In the genomic region with DNA sequence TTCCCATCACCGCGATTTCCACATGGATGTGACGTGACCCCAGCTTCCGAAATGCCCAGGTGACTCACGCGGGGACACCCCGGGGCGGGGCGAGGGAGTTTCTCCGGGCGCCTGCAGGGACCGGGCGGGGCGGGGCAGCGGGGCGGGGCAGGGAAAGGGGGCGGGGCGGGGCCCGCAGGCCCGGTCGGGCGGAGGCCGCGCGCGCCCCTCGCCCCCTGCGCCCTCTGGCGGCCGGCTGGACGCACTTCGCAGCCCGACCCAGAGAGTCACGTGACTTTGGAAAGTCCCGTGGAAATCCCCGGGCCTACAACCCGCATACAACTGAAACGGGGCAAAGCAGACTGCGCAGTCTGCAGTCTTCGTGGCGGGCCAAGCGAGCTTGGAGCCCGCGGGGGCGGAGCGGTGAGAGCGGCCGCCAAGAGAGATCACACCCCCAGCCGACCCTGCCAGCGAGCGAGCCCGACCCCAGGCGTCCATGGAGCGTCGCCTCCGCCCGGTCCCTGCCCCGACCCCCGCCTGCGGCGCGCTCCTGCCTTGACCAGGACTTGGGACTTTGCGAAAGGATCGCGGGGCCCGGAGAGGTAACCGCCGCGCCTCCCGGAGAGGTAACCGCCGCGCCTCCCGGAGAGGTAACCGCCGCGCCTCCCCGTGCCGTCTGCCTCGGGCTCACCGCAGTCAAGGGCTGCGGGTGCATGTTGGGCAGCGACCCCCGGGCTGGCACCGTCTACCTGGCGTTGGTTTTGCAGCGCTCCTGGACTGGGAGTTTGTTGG, we compare ENCODE assay signal across 1 cellular context.
A peak's percentile ranks its signal among the peaks of the same experiment; 100 is the strongest.
TF ChIP-seq lines count a peak whose summit lies in the region.

A gene (plus strand): TSS at position 346 of the 771 bp plus-strand sequence. CDS start 3,969 bp downstream, outside the sequence.

TF ChIP-seq in HepG2, 621 proteins besides CTCF, POLR2A, EP300 and RAD21 (continued from another document and continues in another):
- TF ChIP-seq ZNF550 (CRISPR knock-in tag; IDR thresholded peaks at IDR 0.05; ENCODE audit: borderline replicate concordance): 0 out of 2 replicates have a peak, but pooled peaks have one; percentile 92
- TF ChIP-seq SKI (IDR thresholded peaks at IDR 0.05; ENCODE audit: partially characterized antibody): peak; percentile 76
- peak; percentile 67; the same call in 1 of the 2 replicates for TF ChIP-seq AKAP8 (CRISPR knock-in tag; IDR thresholded peaks at IDR 0.05)
- TF ChIP-seq, protein P1, sequence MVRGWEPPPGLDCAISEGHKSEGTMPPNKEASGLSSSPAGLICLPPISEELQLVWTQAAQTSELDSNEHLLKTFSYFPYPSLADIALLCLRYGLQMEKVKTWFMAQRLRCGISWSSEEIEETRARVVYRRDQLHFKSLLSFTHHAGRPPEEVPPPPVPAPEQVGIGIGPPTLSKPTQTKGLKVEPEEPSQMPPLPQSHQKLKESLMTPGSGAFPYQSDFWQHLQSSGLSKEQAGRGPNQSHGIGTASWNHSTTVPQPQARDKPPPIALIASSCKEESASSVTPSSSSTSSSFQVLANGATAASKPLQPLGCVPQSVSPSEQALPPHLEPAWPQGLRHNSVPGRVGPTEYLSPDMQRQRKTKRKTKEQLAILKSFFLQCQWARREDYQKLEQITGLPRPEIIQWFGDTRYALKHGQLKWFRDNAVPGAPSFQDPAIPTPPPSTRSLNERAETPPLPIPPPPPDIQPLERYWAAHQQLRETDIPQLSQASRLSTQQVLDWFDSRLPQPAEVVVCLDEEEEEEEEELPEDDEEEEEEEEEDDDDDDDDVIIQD (CRISPR knock-in tag; IDR thresholded peaks at IDR 0.05; ENCODE audit: low read depth): peak; percentile 21; the same call in 1 of the 2 replicates
- peak; percentile 97 for TF ChIP-seq ARID2 (CRISPR knock-in tag; IDR thresholded peaks at IDR 0.05; ENCODE audit: borderline replicate concordance)
- 0 out of 2 replicates have a peak, but pooled peaks have one; percentile 55 for TF ChIP-seq MZF1 (CRISPR knock-in tag; IDR thresholded peaks at IDR 0.05; ENCODE audit: borderline replicate concordance)
- peak; percentile 91 for TF ChIP-seq ZNF781 (CRISPR knock-in tag; IDR thresholded peaks at IDR 0.05; ENCODE audit: borderline replicate concordance, not compliant biosample characterization)
- TF ChIP-seq SIX1 (CRISPR knock-in tag; IDR thresholded peaks at IDR 0.05; ENCODE audit: borderline replicate concordance): peak; percentile 46; the same call in 1 of the 2 replicates
- TF ChIP-seq CHD2 (IDR thresholded peaks at IDR 0.05; ENCODE audit: low read depth, low read length): 0 out of 2 replicates have a peak, but pooled peaks have one; percentile 46
- TF ChIP-seq RXRA (CRISPR knock-in tag; IDR thresholded peaks at IDR 0.05): peak; percentile 84
- TF ChIP-seq NR2F6 (IDR thresholded peaks at IDR 0.05): peak; percentile 57
- peak; percentile 73 for TF ChIP-seq NR2F6 (CRISPR knock-in tag; IDR thresholded peaks at IDR 0.05)
- TF ChIP-seq ZNF225 (CRISPR knock-in tag; IDR thresholded peaks at IDR 0.05): no peak; the same call in 1 of the 2 replicates
- no peak for TF ChIP-seq RFXAP (CRISPR knock-in tag; IDR thresholded peaks at IDR 0.05; ENCODE audit: borderline replicate concordance)
- peak; percentile 81 for TF ChIP-seq YY1 (IDR thresholded peaks at IDR 0.05; ENCODE audit: insufficient read depth, insufficient replicate concordance, low read depth, low read length)
- TF ChIP-seq ZNF607 (CRISPR knock-in tag; IDR thresholded peaks at IDR 0.05; ENCODE audit: borderline replicate concordance): peak; percentile 85; the same call in 1 of the 2 replicates
- no peak for TF ChIP-seq ZFP1 (CRISPR knock-in tag; IDR thresholded peaks at IDR 0.05)
- TF ChIP-seq, protein P2, sequence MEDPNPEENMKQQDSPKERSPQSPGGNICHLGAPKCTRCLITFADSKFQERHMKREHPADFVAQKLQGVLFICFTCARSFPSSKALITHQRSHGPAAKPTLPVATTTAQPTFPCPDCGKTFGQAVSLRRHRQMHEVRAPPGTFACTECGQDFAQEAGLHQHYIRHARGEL (CRISPR knock-in tag; IDR thresholded peaks at IDR 0.05): peak; percentile 92; the same call in 1 of the 2 replicates
- TF ChIP-seq SIN3B (IDR thresholded peaks at IDR 0.05; ENCODE audit: low read length): peak; percentile 51
- TF ChIP-seq, protein P3, sequence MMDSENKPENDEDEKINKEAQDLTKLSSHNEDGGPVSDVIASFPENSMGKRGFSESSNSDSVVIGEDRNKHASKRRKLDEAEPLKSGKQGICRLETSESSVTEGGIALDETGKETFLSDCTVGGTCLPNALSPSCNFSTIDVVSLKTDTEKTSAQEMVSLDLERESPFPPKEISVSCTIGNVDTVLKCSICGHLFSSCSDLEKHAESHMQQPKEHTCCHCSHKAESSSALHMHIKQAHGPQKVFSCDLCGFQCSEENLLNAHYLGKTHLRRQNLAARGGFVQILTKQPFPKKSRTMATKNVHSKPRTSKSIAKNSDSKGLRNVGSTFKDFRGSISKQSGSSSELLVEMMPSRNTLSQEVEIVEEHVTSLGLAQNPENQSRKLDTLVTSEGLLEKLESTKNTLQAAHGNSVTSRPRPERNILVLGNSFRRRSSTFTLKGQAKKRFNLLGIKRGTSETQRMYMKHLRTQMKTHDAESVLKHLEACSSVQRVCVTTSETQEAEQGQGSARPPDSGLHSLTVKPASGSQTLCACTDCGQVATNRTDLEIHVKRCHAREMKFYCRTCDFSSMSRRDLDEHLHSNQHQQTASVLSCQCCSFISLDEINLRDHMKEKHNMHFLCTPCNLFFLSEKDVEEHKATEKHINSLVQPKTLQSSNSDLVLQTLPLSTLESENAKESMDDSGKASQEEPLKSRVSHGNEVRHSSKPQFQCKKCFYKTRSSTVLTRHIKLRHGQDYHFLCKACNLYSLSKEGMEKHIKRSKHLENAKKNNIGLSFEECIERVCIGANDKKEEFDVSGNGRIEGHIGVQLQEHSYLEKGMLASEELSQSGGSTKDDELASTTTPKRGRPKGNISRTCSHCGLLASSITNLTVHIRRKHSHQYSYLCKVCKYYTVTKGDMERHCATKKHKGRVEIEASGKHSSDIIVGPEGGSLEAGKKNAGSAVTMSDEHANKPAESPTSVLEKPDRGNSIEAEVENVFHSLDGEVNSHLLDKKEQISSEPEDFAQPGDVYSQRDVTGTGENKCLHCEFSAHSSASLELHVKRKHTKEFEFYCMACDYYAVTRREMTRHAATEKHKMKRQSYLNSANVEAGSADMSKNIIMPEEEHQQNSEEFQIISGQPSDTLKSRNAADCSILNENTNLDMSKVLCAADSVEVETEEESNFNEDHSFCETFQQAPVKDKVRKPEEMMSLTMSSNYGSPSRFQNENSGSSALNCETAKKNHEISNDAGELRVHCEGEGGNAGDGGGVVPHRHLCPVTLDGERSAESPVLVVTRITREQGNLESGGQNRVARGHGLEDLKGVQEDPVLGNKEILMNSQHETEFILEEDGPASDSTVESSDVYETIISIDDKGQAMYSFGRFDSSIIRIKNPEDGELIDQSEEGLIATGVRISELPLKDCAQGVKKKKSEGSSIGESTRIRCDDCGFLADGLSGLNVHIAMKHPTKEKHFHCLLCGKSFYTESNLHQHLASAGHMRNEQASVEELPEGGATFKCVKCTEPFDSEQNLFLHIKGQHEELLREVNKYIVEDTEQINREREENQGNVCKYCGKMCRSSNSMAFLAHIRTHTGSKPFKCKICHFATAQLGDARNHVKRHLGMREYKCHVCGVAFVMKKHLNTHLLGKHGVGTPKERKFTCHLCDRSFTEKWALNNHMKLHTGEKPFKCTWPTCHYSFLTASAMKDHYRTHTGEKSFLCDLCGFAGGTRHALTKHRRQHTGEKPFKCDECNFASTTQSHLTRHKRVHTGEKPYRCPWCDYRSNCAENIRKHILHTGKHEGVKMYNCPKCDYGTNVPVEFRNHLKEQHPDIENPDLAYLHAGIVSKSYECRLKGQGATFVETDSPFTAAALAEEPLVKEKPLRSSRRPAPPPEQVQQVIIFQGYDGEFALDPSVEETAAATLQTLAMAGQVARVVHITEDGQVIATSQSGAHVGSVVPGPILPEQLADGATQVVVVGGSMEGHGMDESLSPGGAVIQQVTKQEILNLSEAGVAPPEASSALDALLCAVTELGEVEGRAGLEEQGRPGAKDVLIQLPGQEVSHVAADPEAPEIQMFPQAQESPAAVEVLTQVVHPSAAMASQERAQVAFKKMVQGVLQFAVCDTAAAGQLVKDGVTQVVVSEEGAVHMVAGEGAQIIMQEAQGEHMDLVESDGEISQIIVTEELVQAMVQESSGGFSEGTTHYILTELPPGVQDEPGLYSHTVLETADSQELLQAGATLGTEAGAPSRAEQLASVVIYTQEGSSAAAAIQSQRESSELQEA (CRISPR knock-in tag; IDR thresholded peaks at IDR 0.05; ENCODE audit: not compliant biosample characterization): no peak
- TF ChIP-seq MEF2D (CRISPR knock-in tag; IDR thresholded peaks at IDR 0.05): peak; percentile 19
- peak; percentile 36; the same call in 1 of the 2 replicates for TF ChIP-seq HNF4G (IDR thresholded peaks at IDR 0.05; ENCODE audit: borderline replicate concordance, low read depth, low read length)
- TF ChIP-seq HNF4G (CRISPR knock-in tag; IDR thresholded peaks at IDR 0.05; ENCODE audit: borderline replicate concordance, low read depth): peak; percentile 57; the same call in 1 of the 2 replicates
- 0 out of 2 replicates have a peak, but pooled peaks have one; percentile 40 for TF ChIP-seq ZNF230 (CRISPR knock-in tag; IDR thresholded peaks at IDR 0.05)
- TF ChIP-seq FOXM1 (CRISPR knock-in tag; IDR thresholded peaks at IDR 0.05): 0 out of 2 replicates have a peak, but pooled peaks have one; percentile 67
- peak; percentile 86 for TF ChIP-seq ZNF792 (CRISPR knock-in tag; IDR thresholded peaks at IDR 0.05)
- peak; percentile 17 for TF ChIP-seq ZBTB21 (CRISPR knock-in tag; IDR thresholded peaks at IDR 0.05)
- TF ChIP-seq ZNF776 (CRISPR knock-in tag; IDR thresholded peaks at IDR 0.05): peak; percentile 83; the same call in 1 of the 2 replicates
- TF ChIP-seq TBP (CRISPR knock-in tag; IDR thresholded peaks at IDR 0.05): no peak
- TF ChIP-seq CCAR2 (optimal IDR thresholded peaks at IDR 0.05; ENCODE audit: low read depth, low read length): peak; percentile 52
- TF ChIP-seq, protein P4, sequence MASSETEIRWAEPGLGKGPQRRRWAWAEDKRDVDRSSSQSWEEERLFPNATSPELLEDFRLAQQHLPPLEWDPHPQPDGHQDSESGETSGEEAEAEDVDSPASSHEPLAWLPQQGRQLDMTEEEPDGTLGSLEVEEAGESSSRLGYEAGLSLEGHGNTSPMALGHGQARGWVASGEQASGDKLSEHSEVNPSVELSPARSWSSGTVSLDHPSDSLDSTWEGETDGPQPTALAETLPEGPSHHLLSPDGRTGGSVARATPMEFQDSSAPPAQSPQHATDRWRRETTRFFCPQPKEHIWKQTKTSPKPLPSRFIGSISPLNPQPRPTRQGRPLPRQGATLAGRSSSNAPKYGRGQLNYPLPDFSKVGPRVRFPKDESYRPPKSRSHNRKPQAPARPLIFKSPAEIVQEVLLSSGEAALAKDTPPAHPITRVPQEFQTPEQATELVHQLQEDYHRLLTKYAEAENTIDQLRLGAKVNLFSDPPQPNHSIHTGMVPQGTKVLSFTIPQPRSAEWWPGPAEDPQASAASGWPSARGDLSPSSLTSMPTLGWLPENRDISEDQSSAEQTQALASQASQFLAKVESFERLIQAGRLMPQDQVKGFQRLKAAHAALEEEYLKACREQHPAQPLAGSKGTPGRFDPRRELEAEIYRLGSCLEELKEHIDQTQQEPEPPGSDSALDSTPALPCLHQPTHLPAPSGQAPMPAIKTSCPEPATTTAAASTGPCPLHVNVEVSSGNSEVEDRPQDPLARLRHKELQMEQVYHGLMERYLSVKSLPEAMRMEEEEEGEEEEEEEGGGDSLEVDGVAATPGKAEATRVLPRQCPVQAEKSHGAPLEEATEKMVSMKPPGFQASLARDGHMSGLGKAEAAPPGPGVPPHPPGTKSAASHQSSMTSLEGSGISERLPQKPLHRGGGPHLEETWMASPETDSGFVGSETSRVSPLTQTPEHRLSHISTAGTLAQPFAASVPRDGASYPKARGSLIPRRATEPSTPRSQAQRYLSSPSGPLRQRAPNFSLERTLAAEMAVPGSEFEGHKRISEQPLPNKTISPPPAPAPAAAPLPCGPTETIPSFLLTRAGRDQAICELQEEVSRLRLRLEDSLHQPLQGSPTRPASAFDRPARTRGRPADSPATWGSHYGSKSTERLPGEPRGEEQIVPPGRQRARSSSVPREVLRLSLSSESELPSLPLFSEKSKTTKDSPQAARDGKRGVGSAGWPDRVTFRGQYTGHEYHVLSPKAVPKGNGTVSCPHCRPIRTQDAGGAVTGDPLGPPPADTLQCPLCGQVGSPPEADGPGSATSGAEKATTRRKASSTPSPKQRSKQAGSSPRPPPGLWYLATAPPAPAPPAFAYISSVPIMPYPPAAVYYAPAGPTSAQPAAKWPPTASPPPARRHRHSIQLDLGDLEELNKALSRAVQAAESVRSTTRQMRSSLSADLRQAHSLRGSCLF (CRISPR knock-in tag; IDR thresholded peaks at IDR 0.05; ENCODE audit: borderline replicate concordance): no peak
- TF ChIP-seq ATRX (CRISPR knock-in tag; IDR thresholded peaks at IDR 0.05; ENCODE audit: borderline replicate concordance): no peak
- TF ChIP-seq TARDBP (CRISPR knock-in tag; IDR thresholded peaks at IDR 0.05): peak; percentile 58; the same call in 1 of the 2 replicates
- 0 out of 2 replicates have a peak, but pooled peaks have one; percentile 17 for TF ChIP-seq EHMT2 (IDR thresholded peaks at IDR 0.05; ENCODE audit: borderline replicate concordance, low read depth, low read length)
- TF ChIP-seq, protein P5, sequence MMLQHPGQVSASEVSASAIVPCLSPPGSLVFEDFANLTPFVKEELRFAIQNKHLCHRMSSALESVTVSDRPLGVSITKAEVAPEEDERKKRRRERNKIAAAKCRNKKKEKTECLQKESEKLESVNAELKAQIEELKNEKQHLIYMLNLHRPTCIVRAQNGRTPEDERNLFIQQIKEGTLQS (CRISPR knock-in tag; IDR thresholded peaks at IDR 0.05): peak; percentile 93
- TF ChIP-seq FOSL2 (CRISPR knock-in tag; IDR thresholded peaks at IDR 0.05): peak; percentile 96
- peak; percentile 79 for TF ChIP-seq ZSCAN31 (CRISPR knock-in tag; IDR thresholded peaks at IDR 0.05; ENCODE audit: low read depth)
- TF ChIP-seq ZNF350 (CRISPR knock-in tag; IDR thresholded peaks at IDR 0.05; ENCODE audit: borderline replicate concordance, low read depth): peak; percentile 78
- peak; percentile 89 for TF ChIP-seq SP5 (CRISPR knock-in tag; IDR thresholded peaks at IDR 0.05; ENCODE audit: borderline replicate concordance, low read depth)
- TF ChIP-seq RXRB (CRISPR knock-in tag; IDR thresholded peaks at IDR 0.05; ENCODE audit: borderline replicate concordance): peak; percentile 72
- peak; percentile 62 for TF ChIP-seq XRCC5 (optimal IDR thresholded peaks at IDR 0.05; ENCODE audit: low read length)
- TF ChIP-seq, protein P6, sequence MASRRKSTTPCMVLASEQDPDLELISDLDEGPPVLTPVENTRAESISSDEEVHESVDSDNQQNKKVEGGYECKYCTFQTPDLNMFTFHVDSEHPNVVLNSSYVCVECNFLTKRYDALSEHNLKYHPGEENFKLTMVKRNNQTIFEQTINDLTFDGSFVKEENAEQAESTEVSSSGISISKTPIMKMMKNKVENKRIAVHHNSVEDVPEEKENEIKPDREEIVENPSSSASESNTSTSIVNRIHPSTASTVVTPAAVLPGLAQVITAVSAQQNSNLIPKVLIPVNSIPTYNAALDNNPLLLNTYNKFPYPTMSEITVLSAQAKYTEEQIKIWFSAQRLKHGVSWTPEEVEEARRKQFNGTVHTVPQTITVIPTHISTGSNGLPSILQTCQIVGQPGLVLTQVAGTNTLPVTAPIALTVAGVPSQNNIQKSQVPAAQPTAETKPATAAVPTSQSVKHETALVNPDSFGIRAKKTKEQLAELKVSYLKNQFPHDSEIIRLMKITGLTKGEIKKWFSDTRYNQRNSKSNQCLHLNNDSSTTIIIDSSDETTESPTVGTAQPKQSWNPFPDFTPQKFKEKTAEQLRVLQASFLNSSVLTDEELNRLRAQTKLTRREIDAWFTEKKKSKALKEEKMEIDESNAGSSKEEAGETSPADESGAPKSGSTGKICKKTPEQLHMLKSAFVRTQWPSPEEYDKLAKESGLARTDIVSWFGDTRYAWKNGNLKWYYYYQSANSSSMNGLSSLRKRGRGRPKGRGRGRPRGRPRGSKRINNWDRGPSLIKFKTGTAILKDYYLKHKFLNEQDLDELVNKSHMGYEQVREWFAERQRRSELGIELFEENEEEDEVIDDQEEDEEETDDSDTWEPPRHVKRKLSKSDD (CRISPR knock-in tag; IDR thresholded peaks at IDR 0.05; ENCODE audit: low read depth): peak; percentile 88
